2 cellular contexts compared by ENCODE assay signal in the genomic region with DNA sequence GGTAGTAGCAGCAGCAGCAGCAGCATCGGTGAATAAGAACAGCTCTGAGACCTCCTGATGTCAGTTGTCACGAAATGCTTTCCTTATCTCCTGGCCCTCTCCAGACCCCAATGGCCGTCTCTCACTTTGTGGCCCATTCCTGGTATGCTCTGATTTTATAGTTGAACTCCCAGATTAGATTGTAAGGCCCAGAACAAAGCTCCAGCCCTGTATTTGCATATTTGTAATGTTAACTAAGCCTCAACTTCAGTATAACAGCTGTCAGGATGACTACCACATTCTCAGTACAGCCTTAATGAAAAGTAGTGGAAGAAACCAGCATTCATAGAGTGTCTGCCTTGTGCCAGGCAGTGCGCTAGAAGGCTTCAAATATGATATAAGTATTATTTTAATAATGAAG.
TF ChIP-seq lines count a peak whose summit lies in the region.

No MANE protein-coding gene starts in this region.

TF ChIP-seq in SK-N-SH, 30 proteins besides CTCF, POLR2A, EP300 and RAD21 (continued from another document):
- TF ChIP-seq, protein P1, sequence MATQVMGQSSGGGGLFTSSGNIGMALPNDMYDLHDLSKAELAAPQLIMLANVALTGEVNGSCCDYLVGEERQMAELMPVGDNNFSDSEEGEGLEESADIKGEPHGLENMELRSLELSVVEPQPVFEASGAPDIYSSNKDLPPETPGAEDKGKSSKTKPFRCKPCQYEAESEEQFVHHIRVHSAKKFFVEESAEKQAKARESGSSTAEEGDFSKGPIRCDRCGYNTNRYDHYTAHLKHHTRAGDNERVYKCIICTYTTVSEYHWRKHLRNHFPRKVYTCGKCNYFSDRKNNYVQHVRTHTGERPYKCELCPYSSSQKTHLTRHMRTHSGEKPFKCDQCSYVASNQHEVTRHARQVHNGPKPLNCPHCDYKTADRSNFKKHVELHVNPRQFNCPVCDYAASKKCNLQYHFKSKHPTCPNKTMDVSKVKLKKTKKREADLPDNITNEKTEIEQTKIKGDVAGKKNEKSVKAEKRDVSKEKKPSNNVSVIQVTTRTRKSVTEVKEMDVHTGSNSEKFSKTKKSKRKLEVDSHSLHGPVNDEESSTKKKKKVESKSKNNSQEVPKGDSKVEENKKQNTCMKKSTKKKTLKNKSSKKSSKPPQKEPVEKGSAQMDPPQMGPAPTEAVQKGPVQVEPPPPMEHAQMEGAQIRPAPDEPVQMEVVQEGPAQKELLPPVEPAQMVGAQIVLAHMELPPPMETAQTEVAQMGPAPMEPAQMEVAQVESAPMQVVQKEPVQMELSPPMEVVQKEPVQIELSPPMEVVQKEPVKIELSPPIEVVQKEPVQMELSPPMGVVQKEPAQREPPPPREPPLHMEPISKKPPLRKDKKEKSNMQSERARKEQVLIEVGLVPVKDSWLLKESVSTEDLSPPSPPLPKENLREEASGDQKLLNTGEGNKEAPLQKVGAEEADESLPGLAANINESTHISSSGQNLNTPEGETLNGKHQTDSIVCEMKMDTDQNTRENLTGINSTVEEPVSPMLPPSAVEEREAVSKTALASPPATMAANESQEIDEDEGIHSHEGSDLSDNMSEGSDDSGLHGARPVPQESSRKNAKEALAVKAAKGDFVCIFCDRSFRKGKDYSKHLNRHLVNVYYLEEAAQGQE (IDR thresholded peaks at IDR 0.05; ENCODE audit: low read depth, low read length), result no peak
- TF ChIP-seq NFIC (IDR thresholded peaks at IDR 0.05; ENCODE audit: borderline replicate concordance), result no peak
- TF ChIP-seq JUND (IDR thresholded peaks at IDR 0.05), result no peak
- TF ChIP-seq POLR2AphosphoS5 (IDR thresholded peaks at IDR 0.05; ENCODE audit: low read depth, low read length), result no peak
- no peak for TF ChIP-seq RCOR1 (IDR thresholded peaks at IDR 0.05; ENCODE audit: low read length)
- no peak for TF ChIP-seq TEAD4 (IDR thresholded peaks at IDR 0.05; ENCODE audit: borderline replicate concordance, insufficient read depth)
- TF ChIP-seq, protein P2, sequence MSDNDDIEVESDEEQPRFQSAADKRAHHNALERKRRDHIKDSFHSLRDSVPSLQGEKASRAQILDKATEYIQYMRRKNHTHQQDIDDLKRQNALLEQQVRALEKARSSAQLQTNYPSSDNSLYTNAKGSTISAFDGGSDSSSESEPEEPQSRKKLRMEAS (IDR thresholded peaks at IDR 0.05; ENCODE audit: low read depth), result no peak
- TF ChIP-seq TAF1 (IDR thresholded peaks at IDR 0.05; ENCODE audit: borderline replicate concordance, low read depth, low read length), result no peak
- TF ChIP-seq MEF2A (IDR thresholded peaks at IDR 0.05; ENCODE audit: borderline replicate concordance, low read depth), result no peak
- no peak for TF ChIP-seq TCF12 (IDR thresholded peaks at IDR 0.05)
- TF ChIP-seq ELF1 (IDR thresholded peaks at IDR 0.05), result no peak
- no peak for TF ChIP-seq CHD2 (IDR thresholded peaks at IDR 0.05; ENCODE audit: low read length, partially characterized antibody)
- TF ChIP-seq FOXM1 (IDR thresholded peaks at IDR 0.05; ENCODE audit: low read depth), result no peak
TF ChIP-seq in SK-N-SH: peak in this region for 0.

TF ChIP-seq in SK-N-SH treated with all-trans-retinoic acid at 6 μM for 48 hours, 23 proteins besides CTCF, POLR2A, EP300 and RAD21 (continued from another document):
- TF ChIP-seq, protein P3, sequence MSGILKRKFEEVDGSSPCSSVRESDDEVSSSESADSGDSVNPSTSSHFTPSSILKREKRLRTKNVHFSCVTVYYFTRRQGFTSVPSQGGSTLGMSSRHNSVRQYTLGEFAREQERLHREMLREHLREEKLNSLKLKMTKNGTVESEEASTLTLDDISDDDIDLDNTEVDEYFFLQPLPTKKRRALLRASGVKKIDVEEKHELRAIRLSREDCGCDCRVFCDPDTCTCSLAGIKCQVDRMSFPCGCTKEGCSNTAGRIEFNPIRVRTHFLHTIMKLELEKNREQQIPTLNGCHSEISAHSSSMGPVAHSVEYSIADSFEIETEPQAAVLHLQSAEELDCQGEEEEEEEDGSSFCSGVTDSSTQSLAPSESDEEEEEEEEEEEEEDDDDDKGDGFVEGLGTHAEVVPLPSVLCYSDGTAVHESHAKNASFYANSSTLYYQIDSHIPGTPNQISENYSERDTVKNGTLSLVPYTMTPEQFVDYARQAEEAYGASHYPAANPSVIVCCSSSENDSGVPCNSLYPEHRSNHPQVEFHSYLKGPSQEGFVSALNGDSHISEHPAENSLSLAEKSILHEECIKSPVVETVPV (CRISPR knock-in tag; IDR thresholded peaks at IDR 0.05), result no peak
- no peak for TF ChIP-seq ISL1 (CRISPR knock-in tag; IDR thresholded peaks at IDR 0.05)
- no peak for TF ChIP-seq CSDC2 (CRISPR knock-in tag; IDR thresholded peaks at IDR 0.05)
- no peak for TF ChIP-seq PPARA (CRISPR knock-in tag; IDR thresholded peaks at IDR 0.05; ENCODE audit: borderline replicate concordance)
- no peak for TF ChIP-seq ZNF565 (CRISPR knock-in tag; conservative IDR thresholded peaks at IDR 0.05; ENCODE audit: low read depth)
- TF ChIP-seq, protein P4, sequence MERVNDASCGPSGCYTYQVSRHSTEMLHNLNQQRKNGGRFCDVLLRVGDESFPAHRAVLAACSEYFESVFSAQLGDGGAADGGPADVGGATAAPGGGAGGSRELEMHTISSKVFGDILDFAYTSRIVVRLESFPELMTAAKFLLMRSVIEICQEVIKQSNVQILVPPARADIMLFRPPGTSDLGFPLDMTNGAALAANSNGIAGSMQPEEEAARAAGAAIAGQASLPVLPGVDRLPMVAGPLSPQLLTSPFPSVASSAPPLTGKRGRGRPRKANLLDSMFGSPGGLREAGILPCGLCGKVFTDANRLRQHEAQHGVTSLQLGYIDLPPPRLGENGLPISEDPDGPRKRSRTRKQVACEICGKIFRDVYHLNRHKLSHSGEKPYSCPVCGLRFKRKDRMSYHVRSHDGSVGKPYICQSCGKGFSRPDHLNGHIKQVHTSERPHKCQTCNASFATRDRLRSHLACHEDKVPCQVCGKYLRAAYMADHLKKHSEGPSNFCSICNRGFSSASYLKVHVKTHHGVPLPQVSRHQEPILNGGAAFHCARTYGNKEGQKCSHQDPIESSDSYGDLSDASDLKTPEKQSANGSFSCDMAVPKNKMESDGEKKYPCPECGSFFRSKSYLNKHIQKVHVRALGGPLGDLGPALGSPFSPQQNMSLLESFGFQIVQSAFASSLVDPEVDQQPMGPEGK (CRISPR knock-in tag; IDR thresholded peaks at IDR 0.05; ENCODE audit: borderline replicate concordance), result no peak
- TF ChIP-seq, protein P5, sequence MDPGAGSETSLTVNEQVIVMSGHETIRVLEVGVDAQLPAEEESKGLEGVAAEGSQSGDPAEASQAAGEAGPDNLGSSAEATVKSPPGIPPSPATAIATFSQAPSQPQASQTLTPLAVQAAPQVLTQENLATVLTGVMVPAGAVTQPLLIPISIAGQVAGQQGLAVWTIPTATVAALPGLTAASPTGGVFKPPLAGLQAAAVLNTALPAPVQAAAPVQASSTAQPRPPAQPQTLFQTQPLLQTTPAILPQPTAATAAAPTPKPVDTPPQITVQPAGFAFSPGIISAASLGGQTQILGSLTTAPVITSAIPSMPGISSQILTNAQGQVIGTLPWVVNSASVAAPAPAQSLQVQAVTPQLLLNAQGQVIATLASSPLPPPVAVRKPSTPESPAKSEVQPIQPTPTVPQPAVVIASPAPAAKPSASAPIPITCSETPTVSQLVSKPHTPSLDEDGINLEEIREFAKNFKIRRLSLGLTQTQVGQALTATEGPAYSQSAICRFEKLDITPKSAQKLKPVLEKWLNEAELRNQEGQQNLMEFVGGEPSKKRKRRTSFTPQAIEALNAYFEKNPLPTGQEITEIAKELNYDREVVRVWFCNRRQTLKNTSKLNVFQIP (CRISPR knock-in tag; IDR thresholded peaks at IDR 0.05; ENCODE audit: borderline replicate concordance, low read depth), result no peak
- TF ChIP-seq GLIS3 (CRISPR knock-in tag; IDR thresholded peaks at IDR 0.05), result no peak
- TF ChIP-seq, protein P6, sequence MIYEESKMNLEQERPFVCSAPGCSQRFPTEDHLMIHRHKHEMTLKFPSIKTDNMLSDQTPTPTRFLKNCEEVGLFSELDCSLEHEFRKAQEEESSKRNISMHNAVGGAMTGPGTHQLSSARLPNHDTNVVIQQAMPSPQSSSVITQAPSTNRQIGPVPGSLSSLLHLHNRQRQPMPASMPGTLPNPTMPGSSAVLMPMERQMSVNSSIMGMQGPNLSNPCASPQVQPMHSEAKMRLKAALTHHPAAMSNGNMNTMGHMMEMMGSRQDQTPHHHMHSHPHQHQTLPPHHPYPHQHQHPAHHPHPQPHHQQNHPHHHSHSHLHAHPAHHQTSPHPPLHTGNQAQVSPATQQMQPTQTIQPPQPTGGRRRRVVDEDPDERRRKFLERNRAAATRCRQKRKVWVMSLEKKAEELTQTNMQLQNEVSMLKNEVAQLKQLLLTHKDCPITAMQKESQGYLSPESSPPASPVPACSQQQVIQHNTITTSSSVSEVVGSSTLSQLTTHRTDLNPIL (CRISPR knock-in tag; IDR thresholded peaks at IDR 0.05; ENCODE audit: low read depth), result no peak
- TF ChIP-seq ZFP30 (CRISPR knock-in tag; IDR thresholded peaks at IDR 0.05), result no peak
- TF ChIP-seq ZNF8 (CRISPR knock-in tag; IDR thresholded peaks at IDR 0.05), result no peak
TF ChIP-seq in SK-N-SH treated with all-trans-retinoic acid at 6 μM for 48 hours: peak in this region for 0.
